1 cellular context compared by ENCODE assay signal in the genomic region with DNA sequence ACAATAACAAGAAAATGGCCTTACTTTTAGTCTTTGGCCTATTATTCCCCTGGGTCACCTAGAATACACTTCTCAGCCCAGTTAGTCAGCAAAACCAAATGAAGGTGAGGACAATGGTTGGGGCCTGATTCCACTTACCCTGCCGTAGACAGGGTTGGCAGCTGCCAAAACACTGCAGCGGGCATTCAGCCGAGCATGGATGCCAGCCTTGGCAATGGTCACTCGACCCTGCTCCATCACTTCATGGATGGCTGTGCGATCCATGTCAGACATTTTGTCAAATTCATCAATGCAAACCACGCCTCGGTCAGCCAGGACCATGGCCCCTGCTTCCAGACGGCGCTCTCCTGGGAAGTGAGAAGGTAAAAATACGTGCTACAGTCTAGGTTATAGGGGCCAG.
TF ChIP-seq lines count a peak whose summit lies in the region.

No MANE protein-coding gene starts in this region.

TF ChIP-seq in GM12878, 131 proteins besides CTCF, POLR2A, EP300 and RAD21:
- TF ChIP-seq IKZF2 (IDR thresholded peaks at IDR 0.05) (no peak), CEBPB (IDR thresholded peaks at IDR 0.05; ENCODE audit: borderline replicate concordance in 1 of 2, low read depth in 2 of 2, low read length in 2 of 2) (no peak), GABPA (IDR thresholded peaks at IDR 0.05; ENCODE audit: low read depth) (no peak), HDAC2 (IDR thresholded peaks at IDR 0.05) (no peak), STAT3 (IDR thresholded peaks at IDR 0.05; ENCODE audit: low read depth, low read length) (no peak), TARDBP (IDR thresholded peaks at IDR 0.05; ENCODE audit: borderline replicate concordance) (no peak), RFX5 (IDR thresholded peaks at IDR 0.05; ENCODE audit: low read depth, low read length) (no peak), SREBF1 (IDR thresholded peaks at IDR 0.05; ENCODE audit: low read length) (no peak), BCL11A (IDR thresholded peaks at IDR 0.05; ENCODE audit: low read depth, low read length) (no peak), POLR2AphosphoS2 (IDR thresholded peaks at IDR 0.05; ENCODE audit: low read depth, low read length) (no peak), SUPT20H (IDR thresholded peaks at IDR 0.05; ENCODE audit: borderline replicate concordance, control insufficient read depth, low read depth, low read length) (no peak), SPI1 (IDR thresholded peaks at IDR 0.05; ENCODE audit: borderline replicate concordance, insufficient read depth, low read depth, low read length) (no peak), SMARCA5 (IDR thresholded peaks at IDR 0.05) (no peak), EGR1 (IDR thresholded peaks at IDR 0.05; ENCODE audit: borderline replicate concordance in 1 of 2, low read depth in 2 of 2, low read length in 2 of 2) (no peak), BHLHE40 (IDR thresholded peaks at IDR 0.05; ENCODE audit: borderline replicate concordance in 1 of 2, low read depth in 2 of 2, low read length in 1 of 2) (no peak)
TF ChIP-seq in GM12878: peak in this region for 0.
